29 cellular contexts compared by ENCODE assay signal in the genomic region with DNA sequence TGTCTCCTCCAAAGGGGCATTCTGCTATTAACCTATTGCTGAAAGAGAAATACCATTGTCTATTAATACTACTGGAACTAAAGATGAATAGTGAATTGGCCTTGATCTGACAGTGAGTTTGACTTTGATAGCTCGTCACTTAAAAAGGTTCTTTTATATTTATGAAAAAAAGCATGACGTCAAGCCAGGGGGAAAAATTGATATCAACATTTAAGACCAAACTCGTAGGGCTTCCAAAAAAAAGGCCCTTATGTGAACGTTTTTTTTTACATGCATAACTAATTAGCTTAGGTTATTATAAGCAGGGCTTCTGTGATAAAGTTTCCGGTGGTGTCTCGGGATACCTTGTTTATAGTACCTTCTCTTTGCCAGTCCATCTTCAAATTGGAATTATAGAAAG.
"Had no signal": no experiment of that assay in that cellular context is flagged by ENCODE, and none has a peak within 500 bp of the region (broad histone marks: within the 10 kb centered on the region; RNA-seq: fewer than 3 reads in every experiment).

No MANE protein-coding gene starts in this region.

- FAIRE-seq: bronchial epithelial cell, TTC549 had no signal

- H3K4me1 ChIP-seq: ascending aorta had no signal

- H3K27me3 ChIP-seq: ascending aorta, cardiac muscle cell had no signal

- H3K27ac ChIP-seq: ascending aorta, cardiac muscle cell, VCaP had no signal

- ATAC-seq: activated CD8-positive, alpha-beta T cell treated with anti-CD3 and anti-CD28 coated beads for 36 hours; activated naive CD8-positive, alpha-beta T cell treated with anti-CD3 and anti-CD28 coated beads, Interleukin-2, amount 50 U/mL, for 24 hours had no signal

- H3K4me3 ChIP-seq: ascending aorta, cardiac muscle cell had no signal

- DNase-seq: activated B cell treated with CpG ODN at 0.5 μM for 24 hours; activated CD4-positive, alpha-beta memory T cell treated with anti-CD3 and anti-CD28 coated beads for 36 hours; activated CD4-positive, alpha-beta T cell treated with anti-CD3 and anti-CD28 coated beads for 4 hours; activated CD4-positive, alpha-beta T cell treated with anti-CD3 and anti-CD28 coated beads, Interleukin-2, amount 10 ng/mL, durations not matched to agents 24 days and 14 days; activated CD4-positive, alpha-beta T cell treated with anti-CD3 and anti-CD28 coated beads, Interleukin-2, amount 50 U/mL, for 1 hour; activated CD4-positive, alpha-beta T cell treated with anti-CD3 and anti-CD28 coated beads, Interleukin-2, amount 50 U/mL, for 4 hours; activated CD4-positive, CD25-positive, alpha-beta regulatory T cell treated with anti-CD3 and anti-CD28 coated beads, Interleukin-2, amount 50 U/mL, for 72 hours; activated CD8-positive, alpha-beta memory T cell treated with anti-CD3 and anti-CD28 coated beads, Interleukin-2, amount 50 U/mL, for 4 hours; activated CD8-positive, alpha-beta T cell treated with anti-CD3 and anti-CD28 coated beads for 36 hours; activated effector memory CD4-positive, alpha-beta T cell treated with Interleukin-2 at 50 U/mL for 16 hours; activated gamma-delta T cell; activated naive CD4-positive, alpha-beta T cell treated with anti-CD3 and anti-CD28 coated beads, Interleukin-2, amount 10 ng/mL, durations not matched to agents 7 days and 5 days; activated naive CD4-positive, alpha-beta T cell treated with Interleukin-2 at 50 U/mL for 16 hours; activated naive CD8-positive, alpha-beta T cell treated with anti-CD3 and anti-CD28 coated beads, Interleukin-2, amount 10 ng/mL, durations not matched to agents 7 days and 5 days; activated naive CD8-positive, alpha-beta T cell treated with anti-CD3 and anti-CD28 coated beads, Interleukin-2, amount 50 U/mL, for 24 hours; activated T-cell treated with anti-CD3 and anti-CD28 coated beads, Interleukin-2, amount 50 U/mL, for 24 hours; activated T-cell treated with anti-CD3 and anti-CD28 coated beads, Interleukin-2, amount 50 U/mL, for 48 hours; amygdala; anterior cingulate cortex; caudate nucleus; cerebellar nuclear complex; T-helper 1 cell; T-helper 2 cell; T-helper 9 cell had no signal

- H3K9me3 ChIP-seq: ascending aorta had no signal
